ENCODE assay signal across 1 cellular context in genomic region chr12:110010853-110011835, GRCh38.
TF ChIP-seq lines count a peak whose summit lies in the region.

No MANE protein-coding gene starts in this region.

TF ChIP-seq in GM12878, 131 proteins besides CTCF, POLR2A, EP300 and RAD21 (continued from another document and continues in another):
- TF ChIP-seq E4F1 (IDR thresholded peaks at IDR 0.05; ENCODE audit: borderline replicate concordance, partially characterized antibody) (no peak), STAT3 (IDR thresholded peaks at IDR 0.05; ENCODE audit: low read depth, low read length) (no peak), TBL1XR1 (IDR thresholded peaks at IDR 0.05; ENCODE audit: low read depth, low read length) (no peak), DPF2 (IDR thresholded peaks at IDR 0.05) (0 out of 2 replicates have a peak, but pooled peaks have one; percentile 26), FOS (IDR thresholded peaks at IDR 0.05; ENCODE audit: borderline replicate concordance, extremely low read depth, insufficient read length) (no peak), PML (IDR thresholded peaks at IDR 0.05; ENCODE audit: low read length) (0 out of 2 replicates have a peak, but pooled peaks have one; percentile 34), TCF3 (IDR thresholded peaks at IDR 0.05; ENCODE audit: borderline replicate concordance, insufficient read depth, low read depth, low read length) (0 out of 2 replicates have a peak, but pooled peaks have one; percentile 4), GABPA (IDR thresholded peaks at IDR 0.05; ENCODE audit: low read depth) (peak; percentile 74), TCF12 (IDR thresholded peaks at IDR 0.05; ENCODE audit: low read depth, low read length) (0 out of 2 replicates have a peak, but pooled peaks have one; percentile 12), CREM (IDR thresholded peaks at IDR 0.05; ENCODE audit: low read depth) (peak; percentile 78; the same call in 1 of the 2 replicates), ATF7 (IDR thresholded peaks at IDR 0.05; ENCODE audit: low read depth) (0 out of 2 replicates have a peak, but pooled peaks have one; percentile 50), NBN (IDR thresholded peaks at IDR 0.05) (peak; percentile 48; the same call in 1 of the 2 replicates), PAX5 (IDR thresholded peaks at IDR 0.05; ENCODE audit: borderline replicate concordance, low read depth, low read length) (peak; percentile 9; the same call in 1 of the 2 replicates), IKZF2 (IDR thresholded peaks at IDR 0.05) (peak in 1 of 2 experiments; percentile 34; a peak in 2 of 4 replicates), NFYA (IDR thresholded peaks at IDR 0.05; ENCODE audit: borderline replicate concordance, low read depth, low read length) (no peak), CREB1 (IDR thresholded peaks at IDR 0.05; ENCODE audit: low read depth) (peak; percentile 64; the same call in 1 of the 2 replicates), IKZF1 (conservative IDR thresholded peaks at IDR 0.05) (peak; percentile 43), CBFB (IDR thresholded peaks at IDR 0.05; ENCODE audit: low read depth) (peak; percentile 45; the same call in 1 of the 2 replicates), BMI1 (IDR thresholded peaks at IDR 0.05; ENCODE audit: borderline replicate concordance) (no peak), EED (IDR thresholded peaks at IDR 0.05; ENCODE audit: low read depth) (0 out of 2 replicates have a peak, but pooled peaks have one; percentile 17), RUNX3 (IDR thresholded peaks at IDR 0.05; ENCODE audit: low read length) (peak; percentile 83), MTA3 (IDR thresholded peaks at IDR 0.05; ENCODE audit: borderline replicate concordance, low read length) (0 out of 2 replicates have a peak, but pooled peaks have one; percentile 22), USF2 (IDR thresholded peaks at IDR 0.05; ENCODE audit: borderline replicate concordance, low read depth, low read length) (no peak), LARP7 (IDR thresholded peaks at IDR 0.05) (0 out of 2 replicates have a peak, but pooled peaks have one; percentile 22), SPI1 (IDR thresholded peaks at IDR 0.05; ENCODE audit: borderline replicate concordance, insufficient read depth, low read depth, low read length) (no peak), SRF (IDR thresholded peaks at IDR 0.05; ENCODE audit: low read depth in 2 of 2, low read length in 2 of 2) (peak in 1 of 2 experiments; percentile 86; a peak in 2 of 4 replicates), MXI1 (IDR thresholded peaks at IDR 0.05; ENCODE audit: low read depth, low read length) (no peak), E2F8 (IDR thresholded peaks at IDR 0.05; ENCODE audit: low read depth, partially characterized antibody) (no peak), BHLHE40 (IDR thresholded peaks at IDR 0.05; ENCODE audit: borderline replicate concordance in 1 of 2, low read depth in 2 of 2, low read length in 1 of 2) (peak; percentile 75 to 79)
- TF ChIP-seq, protein P1, sequence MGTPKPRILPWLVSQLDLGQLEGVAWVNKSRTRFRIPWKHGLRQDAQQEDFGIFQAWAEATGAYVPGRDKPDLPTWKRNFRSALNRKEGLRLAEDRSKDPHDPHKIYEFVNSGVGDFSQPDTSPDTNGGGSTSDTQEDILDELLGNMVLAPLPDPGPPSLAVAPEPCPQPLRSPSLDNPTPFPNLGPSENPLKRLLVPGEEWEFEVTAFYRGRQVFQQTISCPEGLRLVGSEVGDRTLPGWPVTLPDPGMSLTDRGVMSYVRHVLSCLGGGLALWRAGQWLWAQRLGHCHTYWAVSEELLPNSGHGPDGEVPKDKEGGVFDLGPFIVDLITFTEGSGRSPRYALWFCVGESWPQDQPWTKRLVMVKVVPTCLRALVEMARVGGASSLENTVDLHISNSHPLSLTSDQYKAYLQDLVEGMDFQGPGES (IDR thresholded peaks at IDR 0.05) = no peak
- TF ChIP-seq, protein P2, sequence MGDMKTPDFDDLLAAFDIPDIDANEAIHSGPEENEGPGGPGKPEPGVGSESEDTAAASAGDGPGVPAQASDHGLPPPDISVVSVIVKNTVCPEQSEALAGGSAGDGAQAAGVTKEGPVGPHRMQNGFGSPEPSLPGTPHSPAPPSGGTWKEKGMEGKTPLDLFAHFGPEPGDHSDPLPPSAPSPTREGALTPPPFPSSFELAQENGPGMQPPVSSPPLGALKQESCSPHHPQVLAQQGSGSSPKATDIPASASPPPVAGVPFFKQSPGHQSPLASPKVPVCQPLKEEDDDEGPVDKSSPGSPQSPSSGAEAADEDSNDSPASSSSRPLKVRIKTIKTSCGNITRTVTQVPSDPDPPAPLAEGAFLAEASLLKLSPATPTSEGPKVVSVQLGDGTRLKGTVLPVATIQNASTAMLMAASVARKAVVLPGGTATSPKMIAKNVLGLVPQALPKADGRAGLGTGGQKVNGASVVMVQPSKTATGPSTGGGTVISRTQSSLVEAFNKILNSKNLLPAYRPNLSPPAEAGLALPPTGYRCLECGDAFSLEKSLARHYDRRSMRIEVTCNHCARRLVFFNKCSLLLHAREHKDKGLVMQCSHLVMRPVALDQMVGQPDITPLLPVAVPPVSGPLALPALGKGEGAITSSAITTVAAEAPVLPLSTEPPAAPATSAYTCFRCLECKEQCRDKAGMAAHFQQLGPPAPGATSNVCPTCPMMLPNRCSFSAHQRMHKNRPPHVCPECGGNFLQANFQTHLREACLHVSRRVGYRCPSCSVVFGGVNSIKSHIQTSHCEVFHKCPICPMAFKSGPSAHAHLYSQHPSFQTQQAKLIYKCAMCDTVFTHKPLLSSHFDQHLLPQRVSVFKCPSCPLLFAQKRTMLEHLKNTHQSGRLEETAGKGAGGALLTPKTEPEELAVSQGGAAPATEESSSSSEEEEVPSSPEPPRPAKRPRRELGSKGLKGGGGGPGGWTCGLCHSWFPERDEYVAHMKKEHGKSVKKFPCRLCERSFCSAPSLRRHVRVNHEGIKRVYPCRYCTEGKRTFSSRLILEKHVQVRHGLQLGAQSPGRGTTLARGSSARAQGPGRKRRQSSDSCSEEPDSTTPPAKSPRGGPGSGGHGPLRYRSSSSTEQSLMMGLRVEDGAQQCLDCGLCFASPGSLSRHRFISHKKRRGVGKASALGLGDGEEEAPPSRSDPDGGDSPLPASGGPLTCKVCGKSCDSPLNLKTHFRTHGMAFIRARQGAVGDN (IDR thresholded peaks at IDR 0.05) = peak; percentile 84
- TF ChIP-seq, protein P3, sequence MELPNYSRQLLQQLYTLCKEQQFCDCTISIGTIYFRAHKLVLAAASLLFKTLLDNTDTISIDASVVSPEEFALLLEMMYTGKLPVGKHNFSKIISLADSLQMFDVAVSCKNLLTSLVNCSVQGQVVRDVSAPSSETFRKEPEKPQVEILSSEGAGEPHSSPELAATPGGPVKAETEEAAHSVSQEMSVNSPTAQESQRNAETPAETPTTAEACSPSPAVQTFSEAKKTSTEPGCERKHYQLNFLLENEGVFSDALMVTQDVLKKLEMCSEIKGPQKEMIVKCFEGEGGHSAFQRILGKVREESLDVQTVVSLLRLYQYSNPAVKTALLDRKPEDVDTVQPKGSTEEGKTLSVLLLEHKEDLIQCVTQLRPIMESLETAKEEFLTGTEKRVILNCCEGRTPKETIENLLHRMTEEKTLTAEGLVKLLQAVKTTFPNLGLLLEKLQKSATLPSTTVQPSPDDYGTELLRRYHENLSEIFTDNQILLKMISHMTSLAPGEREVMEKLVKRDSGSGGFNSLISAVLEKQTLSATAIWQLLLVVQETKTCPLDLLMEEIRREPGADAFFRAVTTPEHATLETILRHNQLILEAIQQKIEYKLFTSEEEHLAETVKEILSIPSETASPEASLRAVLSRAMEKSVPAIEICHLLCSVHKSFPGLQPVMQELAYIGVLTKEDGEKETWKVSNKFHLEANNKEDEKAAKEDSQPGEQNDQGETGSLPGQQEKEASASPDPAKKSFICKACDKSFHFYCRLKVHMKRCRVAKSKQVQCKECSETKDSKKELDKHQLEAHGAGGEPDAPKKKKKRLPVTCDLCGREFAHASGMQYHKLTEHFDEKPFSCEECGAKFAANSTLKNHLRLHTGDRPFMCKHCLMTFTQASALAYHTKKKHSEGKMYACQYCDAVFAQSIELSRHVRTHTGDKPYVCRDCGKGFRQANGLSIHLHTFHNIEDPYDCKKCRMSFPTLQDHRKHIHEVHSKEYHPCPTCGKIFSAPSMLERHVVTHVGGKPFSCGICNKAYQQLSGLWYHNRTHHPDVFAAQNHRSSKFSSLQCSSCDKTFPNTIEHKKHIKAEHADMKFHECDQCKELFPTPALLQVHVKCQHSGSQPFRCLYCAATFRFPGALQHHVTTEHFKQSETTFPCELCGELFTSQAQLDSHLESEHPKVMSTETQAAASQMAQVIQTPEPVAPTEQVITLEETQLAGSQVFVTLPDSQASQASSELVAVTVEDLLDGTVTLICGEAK (IDR thresholded peaks at IDR 0.05; ENCODE audit: borderline replicate concordance) = peak; percentile 70; the same call in 1 of the 2 replicates
- TF ChIP-seq, protein P4, sequence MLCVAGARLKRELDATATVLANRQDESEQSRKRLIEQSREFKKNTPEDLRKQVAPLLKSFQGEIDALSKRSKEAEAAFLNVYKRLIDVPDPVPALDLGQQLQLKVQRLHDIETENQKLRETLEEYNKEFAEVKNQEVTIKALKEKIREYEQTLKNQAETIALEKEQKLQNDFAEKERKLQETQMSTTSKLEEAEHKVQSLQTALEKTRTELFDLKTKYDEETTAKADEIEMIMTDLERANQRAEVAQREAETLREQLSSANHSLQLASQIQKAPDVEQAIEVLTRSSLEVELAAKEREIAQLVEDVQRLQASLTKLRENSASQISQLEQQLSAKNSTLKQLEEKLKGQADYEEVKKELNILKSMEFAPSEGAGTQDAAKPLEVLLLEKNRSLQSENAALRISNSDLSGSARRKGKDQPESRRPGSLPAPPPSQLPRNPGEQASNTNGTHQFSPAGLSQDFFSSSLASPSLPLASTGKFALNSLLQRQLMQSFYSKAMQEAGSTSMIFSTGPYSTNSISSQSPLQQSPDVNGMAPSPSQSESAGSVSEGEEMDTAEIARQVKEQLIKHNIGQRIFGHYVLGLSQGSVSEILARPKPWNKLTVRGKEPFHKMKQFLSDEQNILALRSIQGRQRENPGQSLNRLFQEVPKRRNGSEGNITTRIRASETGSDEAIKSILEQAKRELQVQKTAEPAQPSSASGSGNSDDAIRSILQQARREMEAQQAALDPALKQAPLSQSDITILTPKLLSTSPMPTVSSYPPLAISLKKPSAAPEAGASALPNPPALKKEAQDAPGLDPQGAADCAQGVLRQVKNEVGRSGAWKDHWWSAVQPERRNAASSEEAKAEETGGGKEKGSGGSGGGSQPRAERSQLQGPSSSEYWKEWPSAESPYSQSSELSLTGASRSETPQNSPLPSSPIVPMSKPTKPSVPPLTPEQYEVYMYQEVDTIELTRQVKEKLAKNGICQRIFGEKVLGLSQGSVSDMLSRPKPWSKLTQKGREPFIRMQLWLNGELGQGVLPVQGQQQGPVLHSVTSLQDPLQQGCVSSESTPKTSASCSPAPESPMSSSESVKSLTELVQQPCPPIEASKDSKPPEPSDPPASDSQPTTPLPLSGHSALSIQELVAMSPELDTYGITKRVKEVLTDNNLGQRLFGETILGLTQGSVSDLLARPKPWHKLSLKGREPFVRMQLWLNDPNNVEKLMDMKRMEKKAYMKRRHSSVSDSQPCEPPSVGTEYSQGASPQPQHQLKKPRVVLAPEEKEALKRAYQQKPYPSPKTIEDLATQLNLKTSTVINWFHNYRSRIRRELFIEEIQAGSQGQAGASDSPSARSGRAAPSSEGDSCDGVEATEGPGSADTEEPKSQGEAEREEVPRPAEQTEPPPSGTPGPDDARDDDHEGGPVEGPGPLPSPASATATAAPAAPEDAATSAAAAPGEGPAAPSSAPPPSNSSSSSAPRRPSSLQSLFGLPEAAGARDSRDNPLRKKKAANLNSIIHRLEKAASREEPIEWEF (IDR thresholded peaks at IDR 0.05; ENCODE audit: insufficient replicate concordance, low read depth, low read length) = no peak
